In the genomic region with DNA sequence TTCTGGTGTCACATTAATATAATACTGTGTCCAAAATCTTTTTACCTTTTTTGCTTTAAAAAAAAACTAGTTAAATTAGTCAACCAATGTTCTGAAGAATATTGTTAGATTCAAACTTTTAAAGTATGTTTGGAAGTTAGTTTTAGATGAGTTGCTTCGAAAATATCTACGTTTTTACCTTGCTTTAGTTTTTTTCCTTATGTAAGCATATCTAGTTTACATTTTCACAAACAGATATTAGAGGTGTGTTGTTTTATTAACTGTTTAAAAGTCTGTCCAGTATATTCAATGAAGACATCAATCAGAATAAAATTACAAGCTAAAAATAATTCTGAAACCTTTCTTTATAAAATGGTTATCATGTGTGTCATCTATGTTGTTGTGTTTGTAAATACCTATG, we compare ENCODE assay signal across 22 cellular contexts.
"Had no signal": no experiment of that assay in that cellular context is flagged by ENCODE, and none has a peak within 500 bp of the region (broad histone marks: within the 10 kb centered on the region; RNA-seq: fewer than 3 reads in every experiment).

No MANE protein-coding gene starts in this region.

- H3K4me1 ChIP-seq: colonic mucosa, gastroesophageal sphincter, testis had no signal

- ATAC-seq: activated naive CD4-positive, alpha-beta T cell treated with anti-CD3 and anti-CD28 coated beads, Interleukin-2, amount 50 U/mL, for 72 hours; activated T-helper 17 cell treated with anti-CD3 and anti-CD28 coated beads, Interleukin-2, amount 50 U/mL, for 72 hours; gastroesophageal sphincter; left lobe of liver; lower lobe of right lung; naive thymus-derived CD8-positive, alpha-beta T cell had no signal

- DNase-seq: activated CD4-positive, alpha-beta T cell treated with anti-CD3 and anti-CD28 coated beads, Interleukin-2, amount 50 U/mL, for 4 hours; activated CD8-positive, alpha-beta memory T cell treated with anti-CD3 and anti-CD28 coated beads for 24 hours; activated CD8-positive, alpha-beta memory T cell treated with anti-CD3 and anti-CD28 coated beads, Interleukin-2, amount 50 U/mL, for 4 hours; activated T-cell treated with anti-CD3 and anti-CD28 coated beads, Interleukin-2, amount 50 U/mL, for 24 hours; aorta; colonic mucosa; esophagus squamous epithelium; head of caudate nucleus; lower lobe of right lung; naive thymus-derived CD8-positive, alpha-beta T cell; retina; spleen; stimulated activated CD4-positive, alpha-beta T cell treated with anti-CD3 and anti-CD28 coated beads, Interleukin-4, amount 100 ng/mL, for 1 hour; stimulated activated naive CD4-positive, alpha-beta T cell; testis had no signal

- H3K9me3 ChIP-seq: colonic mucosa, esophagus squamous epithelium, gastroesophageal sphincter, lower lobe of right lung, testis, vagina had no signal

- H3K27me3 ChIP-seq: colonic mucosa, esophagus squamous epithelium, neural progenitor cell, spleen, testis, vagina had no signal

- H3K27ac ChIP-seq: colonic mucosa, esophagus squamous epithelium, gastroesophageal sphincter, lower lobe of right lung, neural progenitor cell, spleen, testis, vagina had no signal

- H3K9ac ChIP-seq: neural progenitor cell had no signal

- H3K36me3 ChIP-seq: colonic mucosa, esophagus squamous epithelium, gastroesophageal sphincter, lower lobe of right lung, neural progenitor cell, spleen, vagina had no signal

- FAIRE-seq: keratinocyte had no signal

- H3K4me3 ChIP-seq: colonic mucosa, esophagus squamous epithelium, gastroesophageal sphincter, lower lobe of right lung, neural progenitor cell, spleen, testis, vagina had no signal
